ENCODE assay signal across 8 cellular contexts in genomic region chr11:77589521-77590193, GRCh38. TPM values are rescaled to one million over a fixed set of nuclear protein-coding genes. Genes with fewer than 3 reads are reported as not detected.
DNase-seq lines count a peak whose midpoint lies in the region; ATAC-seq, FAIRE-seq and TF ChIP-seq lines count a peak whose summit lies in the region.

TSS of gene AQP11 (plus strand) at chr11:77589953. CDS start at chr11:77589993, 40 bp downstream.

- TF ChIP-seq CTCF in AG10803 (conservative IDR thresholded peaks at IDR 0.05; ENCODE audit: low read length): no peak; the same call in 1 of the 2 replicates
- peak; percentile 15; the same call in 1 of the 2 replicates for TF ChIP-seq CTCF in HepG2 (CRISPR knock-in tag; IDR thresholded peaks at IDR 0.05)

- peak; percentile 37; the same call in 1 of the 2 replicates for TF ChIP-seq RAD21 in HepG2 (CRISPR knock-in tag; IDR thresholded peaks at IDR 0.05)

- no peak within 1 kb of the TSS for H2AFZ ChIP-seq in HepG2 (ENCODE audit: low read length)

- peak within 1 kb of the TSS; percentile 86 for H3K4me2 ChIP-seq in HepG2 (ENCODE audit: low read depth, low read length)

- DNase-seq in AG10803 (ENCODE audit: low read depth) (peak; percentile 77), NCI-H345 (lab: John Stamatoyannopoulos, UW) (peak; percentile 89), dedifferentiated amniotic fluid mesenchymal stem cell (ENCODE audit: extremely low spot score) (peak; percentile 80), HepG2 (ENCODE audit: low spot score) (peak; percentile 86)
- DNase-seq in activated CD4-positive, alpha-beta T cell treated with anti-CD3 and anti-CD28 coated beads for 4 hours: peak; percentile 18 to 38
- peak; percentile 65 to 79 for DNase-seq in stimulated activated CD4-positive, alpha-beta T cell treated with anti-CD3 and anti-CD28 coated beads, Interleukin-2, amount 100 ng/mL, for 24 hours

- ATAC-seq in HG03175 (IDR thresholded peaks at IDR 0.05; ENCODE audit: unreplicated experiment): peak; percentile 90
- ATAC-seq in HepG2: peak; percentile 87

- H3K9me3 ChIP-seq in HepG2 (ENCODE audit: low read length): no peaks in the 10 kb centered on the region

- no peaks in the 10 kb centered on the region for H3K36me3 ChIP-seq in HepG2 (replicated peaks in 1 of 2; ENCODE audit: control insufficient read depth in 1 of 2, insufficient read depth in 2 of 2, low read length in 2 of 2)

- intact Hi-C loops in HepG2 (cut with micrococcal nuclease; ENCODE audit: unreplicated experiment): no loop called here

- BruUV-seq in HepG2 (replicated peaks; lab: Mats Ljungman, UMichigan): no TSS peak

- no CpG with 5 or more reads among the region's 75 CpGs for WGBS in HepG2 (ENCODE audit: low lambda C conversion rate)

- peak; percentile 50 for TF ChIP-seq POLR2A in GM18951 (IDR thresholded peaks at IDR 0.05; ENCODE audit: extremely low read depth, insufficient read depth, insufficient read length)
- peak; percentile 84 to 92 for TF ChIP-seq POLR2A in HepG2 (IDR thresholded peaks at IDR 0.05; ENCODE audit: insufficient read depth in 1 of 2, low read depth in 2 of 2, low read length in 2 of 2)

- H3K9ac ChIP-seq in HepG2 (ENCODE audit: insufficient read depth, low read depth, low read length): peak within 1 kb of the TSS; percentile 86

- H4K20me1 ChIP-seq in HepG2 (ENCODE audit: insufficient read depth, low read length): no peaks in the 10 kb centered on the region

- POLR2A ChIA-PET in HepG2 (lab: Yijun Ruan, JAX): interaction anchor here (0.6 to 2.1 kb wide), 12 partner anchors 8 to 405 kb away, joined by 3 to 16 read pairs (median 6); partner anchors contain the start of genes CLNS1A and INTS4

- H3K79me2 ChIP-seq in HepG2 (ENCODE audit: insufficient read depth, low read length): peaks cover 20% of the 10 kb centered on the region

- no peaks in the 10 kb centered on the region for H3K27me3 ChIP-seq in HepG2 (ENCODE audit: control insufficient read depth in 1 of 2, insufficient read depth in 2 of 2, low read length in 2 of 2)

- TF ChIP-seq EP300 in HepG2 (IDR thresholded peaks at IDR 0.05; ENCODE audit: low read depth in 2 of 2, low read length in 2 of 2) (peak in 1 of 2 experiments; percentile 65; a peak in 1 of 4 replicates), HepG2 (CRISPR knock-in tag; IDR thresholded peaks at IDR 0.05; ENCODE audit: borderline replicate concordance) (no peak; the same call in 1 of the 2 replicates)

- peaks cover 47% of the 10 kb centered on the region for H3K4me1 ChIP-seq in HepG2 (ENCODE audit: insufficient read depth, low read length)

- FAIRE-seq in HepG2 (lab: Jason Lieb, UNC): no peak

- H3K27ac ChIP-seq in HepG2 (ENCODE audit: extremely low read length, insufficient read depth, low read length): peak within 1 kb of the TSS; percentile 90

- CTCF ChIA-PET in HepG2 (lab: Yijun Ruan, JAX; ENCODE audit: low intra/inter-chr PET ratio, low total read pairs): no interaction called here

- H3K4me3 ChIP-seq in AG10803 (ENCODE audit: low read length): peak within 1 kb of the TSS; percentile 72
- H3K4me3 ChIP-seq in HepG2 (replicated peaks in 1 of 3; ENCODE audit: insufficient read depth in 1 of 3, low read depth in 2 of 3, low read length in 3 of 3): peak within 1 kb of the TSS; percentile 68 to 87 (median 77)

- in situ Hi-C loops in GM18951 (cut with MboI; ENCODE audit: low sequenced_read_pairs, unreplicated experiment) (no loop called here), HepG2 (cut with HindIII; ENCODE audit: extremely low pct_ligation_motif_present, low pct_unique_long_range_greater_than_20kb) (no loop called here)

TF ChIP-seq in HepG2, 621 proteins besides CTCF, POLR2A, EP300 and RAD21 (continues in another document):
- no peak for TF ChIP-seq JUND (CRISPR knock-in tag; IDR thresholded peaks at IDR 0.05)
- no peak for TF ChIP-seq ZNF619 (CRISPR knock-in tag; IDR thresholded peaks at IDR 0.05)
- no peak for TF ChIP-seq ZNF646 (CRISPR knock-in tag; IDR thresholded peaks at IDR 0.05)
- TF ChIP-seq ZNF331 (CRISPR knock-in tag; IDR thresholded peaks at IDR 0.05): peak; percentile 64; the same call in 1 of the 2 replicates
- peak; percentile 74; the same call in 1 of the 2 replicates for TF ChIP-seq FOXC1 (CRISPR knock-in tag; IDR thresholded peaks at IDR 0.05; ENCODE audit: borderline replicate concordance)
- no peak; the same call in 1 of the 2 replicates for TF ChIP-seq ZNF44 (CRISPR knock-in tag; IDR thresholded peaks at IDR 0.05)
- TF ChIP-seq SSRP1 (CRISPR knock-in tag; IDR thresholded peaks at IDR 0.05): no peak
- TF ChIP-seq ISL2 (CRISPR knock-in tag; IDR thresholded peaks at IDR 0.05): no peak; the same call in 1 of the 2 replicates
- TF ChIP-seq MXD4 (CRISPR knock-in tag; IDR thresholded peaks at IDR 0.05): peak; percentile 22; the same call in 1 of the 2 replicates
- peak; percentile 72 for TF ChIP-seq POLR2AphosphoS5 (IDR thresholded peaks at IDR 0.05; ENCODE audit: low read depth, low read length)
- TF ChIP-seq HES4 (CRISPR knock-in tag; IDR thresholded peaks at IDR 0.05; ENCODE audit: borderline replicate concordance): peak; percentile 91; the same call in 1 of the 2 replicates
- TF ChIP-seq SRF (IDR thresholded peaks at IDR 0.05; ENCODE audit: low read depth, low read length): no peak
- no peak for TF ChIP-seq XBP1 (CRISPR knock-in tag; IDR thresholded peaks at IDR 0.05)
- no peak for TF ChIP-seq REXO4 (CRISPR knock-in tag; IDR thresholded peaks at IDR 0.05; ENCODE audit: borderline replicate concordance)
- no peak for TF ChIP-seq HMGA1 (CRISPR knock-in tag; conservative IDR thresholded peaks at IDR 0.05)

RNA-seq across cellular contexts. Expression of gene AQP11, which starts in this region (rescaled TPM):
- 8.5 and 15.3 TPM in 2 replicates for total RNA-seq in HepG2 (2016; rRNA removed; fragmentation: Illumina TruSeq; extraction: Trizol)
- 6.5 and 7.9 TPM in 2 replicates for total RNA-seq in HepG2 (2016; cell fraction: cytosol; rRNA removed; fragmentation: Illumina TruSeq; extraction: Trizol; ENCODE audit: low read depth)
- total RNA-seq in HepG2 (2016; cell fraction: insoluble cytoplasmic fraction; rRNA removed; fragmentation: Illumina TruSeq; extraction: Trizol): 9.4 and 15.2 TPM in 2 replicates
- total RNA-seq in HepG2 (2016; cell fraction: membrane; rRNA removed; fragmentation: Illumina TruSeq; extraction: Trizol): 10.0 and 11.2 TPM in 2 replicates
- total RNA-seq in HepG2 (2016; cell fraction: nucleus; rRNA removed; fragmentation: Illumina TruSeq; extraction: Trizol): 15.0 and 16.5 TPM in 2 replicates
- 10.4 and 12.2 TPM in 2 replicates for polyA plus RNA-seq in HepG2 (2011; rRNA removed)
- polyA plus RNA-seq in HepG2 (2011; cell fraction: cytosol; rRNA removed): 11.8 and 12.5 TPM in 2 replicates
- 17.3 and 18.8 TPM in 2 replicates for polyA plus RNA-seq in HepG2 (2011; cell fraction: nucleus; rRNA removed)
- 10.4 and 11.2 TPM in 2 replicates for polyA plus RNA-seq in HepG2 (2012)
- polyA plus RNA-seq in HepG2 (2016; cell fraction: cytosol; fragmentation: Illumina TruSeq; extraction: Trizol; ENCODE audit: low read depth): 6.8 and 8.5 TPM in 2 replicates
- polyA plus RNA-seq in HepG2 (2016; cell fraction: insoluble cytoplasmic fraction; fragmentation: Illumina TruSeq; extraction: Trizol; ENCODE audit: low read depth): 10.0 and 10.3 TPM in 2 replicates
- polyA plus RNA-seq in HepG2 (2016; cell fraction: membrane; fragmentation: Illumina TruSeq; extraction: Trizol; ENCODE audit: low read depth): 8.8 and 9.2 TPM in 2 replicates
- 18.5 and 20.1 TPM in 2 replicates for polyA plus RNA-seq in HepG2 (2016; cell fraction: nucleus; fragmentation: Illumina TruSeq; extraction: Trizol; ENCODE audit: insufficient read depth, low read depth)
- polyA minus RNA-seq in HepG2 (2011; rRNA and poly(A)+ RNA removed; ENCODE audit: low replicate concordance): 0.47 and 27.9 TPM in 2 replicates
- polyA minus RNA-seq in HepG2 (2011; cell fraction: cytosol; rRNA and poly(A)+ RNA removed): 8.8 and 10.0 TPM in 2 replicates
- polyA minus RNA-seq in HepG2 (2011; cell fraction: nucleus; rRNA and poly(A)+ RNA removed): 7.5 and 7.7 TPM in 2 replicates

Comparison
In these comparisons a context has a peak if more than half of its experiments do, and no peak if none do; other contexts are left out.
1. Peak in every context shown above with its lines: DNase-seq, ATAC-seq, H3K4me3 ChIP-seq and H3K27ac ChIP-seq.
2. DNase-seq: peak in every context shown above with its lines; median percentile 89 in NCI-H345; 86 in HepG2; 80 in dedifferentiated amniotic fluid mesenchymal stem cell; 77 in AG10803; 72 in stimulated activated CD4-positive, alpha-beta T cell treated with anti-CD3 and anti-CD28 coated beads, Interleukin-2, amount 100 ng/mL, for 24 hours; 28 in activated CD4-positive, alpha-beta T cell treated with anti-CD3 and anti-CD28 coated beads for 4 hours.